In genomic region chr1:213231795-213232231, GRCh38 we compare ENCODE assay signal across 17 cellular contexts.
DNase-seq lines count a peak whose midpoint lies in the region; ATAC-seq lines count a peak whose summit lies in the region.
"Had no signal": no experiment of that assay in that cellular context is flagged by ENCODE, and none has a peak within 500 bp of the region (broad histone marks: within the 10 kb centered on the region; RNA-seq: fewer than 3 reads in every experiment).

No MANE protein-coding gene starts in this region.

- no peaks in the 10 kb centered on the region for H3K9me3 Mint-ChIP-seq in T-cell
- H3K9me3 Mint-ChIP-seq: activated naive CD4-positive, alpha-beta T cell treated with anti-CD3 and anti-CD28 coated beads, Interleukin-2, amount 50 U/mL, for 24 hours; CD4-positive, alpha-beta memory T cell had no signal

- H3K27ac Mint-ChIP-seq in T-cell = no peak overlapping the region
- H3K27ac Mint-ChIP-seq: activated naive CD4-positive, alpha-beta T cell treated with anti-CD3 and anti-CD28 coated beads, Interleukin-2, amount 50 U/mL, for 24 hours; CD4-positive, alpha-beta memory T cell had no signal

- peaks cover 25% of the 10 kb centered on the region for H3K36me3 Mint-ChIP-seq in T-cell

- peaks cover 0 to 4% (median 2%) of the 10 kb centered on the region in 3 donors for H3K4me1 Mint-ChIP-seq in T-cell

- DNase-seq in D341Med (ENCODE audit: low spot score) (peak; percentile 47), NCI-H1105 (lab: John Stamatoyannopoulos, UW) (peak; percentile 51), T1000 (lab: John Stamatoyannopoulos, UW) (peak; percentile 83), left kidney (ENCODE audit: low read depth, low spot score) (peak; percentile 16), T-cell (no peak)
- DNase-seq: activated CD4-positive, alpha-beta T cell treated with anti-CD3 and anti-CD28 coated beads, Interleukin-2, amount 50 U/mL, for 4 hours; CD4-positive, alpha-beta memory T cell; colonic mucosa; gastrocnemius medialis; NCI-H446 treated with DMSO at 0.1 percent for 48 hours; SW 1271; thyroid gland had no signal

- no peak for ATAC-seq in HG02798 (IDR thresholded peaks at IDR 0.05; ENCODE audit: poor library complexity, unreplicated experiment)
- ATAC-seq in HG03439 (IDR thresholded peaks at IDR 0.05; ENCODE audit: unreplicated experiment) = no peak
- ATAC-seq in HG03039 (IDR thresholded peaks at IDR 0.05; ENCODE audit: unreplicated experiment) = no peak
- no peak for ATAC-seq in T-cell (replicated peaks in 1 of 4)
- ATAC-seq: gastrocnemius medialis, GM12878 had no signal

- POLR2A ChIA-PET in T-cell (lab: Charles Lee) = no interaction called here

- no peaks in the 10 kb centered on the region for H3K27me3 Mint-ChIP-seq in T-cell
- H3K27me3 Mint-ChIP-seq: activated naive CD4-positive, alpha-beta T cell treated with anti-CD3 and anti-CD28 coated beads, Interleukin-2, amount 50 U/mL, for 24 hours; CD4-positive, alpha-beta memory T cell had no signal

- H3K4me3 Mint-ChIP-seq in T-cell = no peak overlapping the region
- H3K4me3 Mint-ChIP-seq: activated naive CD4-positive, alpha-beta T cell treated with anti-CD3 and anti-CD28 coated beads, Interleukin-2, amount 50 U/mL, for 24 hours; CD4-positive, alpha-beta memory T cell had no signal

- CTCF ChIA-PET in T-cell (lab: Charles Lee) = no interaction called here

Comparison
In these comparisons a context has a peak if more than half of its experiments do, and no peak if none do; other contexts are left out.
1. DNase-seq: peak in D341Med (single experiment), NCI-H1105 (single experiment), T1000 (single experiment) and left kidney (single experiment); none in T-cell (0 of 34).